25 cellular contexts compared by ENCODE assay signal in genomic region chr4:52874948-52875347, GRCh38. TPM values are rescaled to one million over a fixed set of nuclear protein-coding genes. Genes with fewer than 3 reads are reported as not detected.
DNase-seq lines count a peak whose midpoint lies in the region; ATAC-seq, FAIRE-seq and TF ChIP-seq lines count a peak whose summit lies in the region.
"Had no signal": no experiment of that assay in that cellular context is flagged by ENCODE, and none has a peak within 500 bp of the region (broad histone marks: within the 10 kb centered on the region; RNA-seq: fewer than 3 reads in every experiment).

No MANE protein-coding gene starts in this region.

- H2BK20ac ChIP-seq in H1 (ENCODE audit: low read length): peak overlapping the region; percentile 75; the same call in 1 of the 2 replicates

- H4K91ac ChIP-seq in H1 (replicated peaks; ENCODE audit: insufficient read length, low read length) (no peak overlapping the region), trophoblast cell (ENCODE audit: low read depth, low read length) (peak overlapping the region; percentile 60)

- H3K23ac ChIP-seq in H1 (ENCODE audit: insufficient read length): no peak overlapping the region
- H3K23ac ChIP-seq in trophoblast cell (ENCODE audit: low read length): no peak overlapping the region

- no peak for TF ChIP-seq RAD21 in H1 (IDR thresholded peaks at IDR 0.05 in 1 of 2, conservative IDR thresholded peaks at IDR 0.05 in 1 of 2; ENCODE audit: low read depth in 2 of 2, low read length in 2 of 2)

- no peak overlapping the region for H4K5ac ChIP-seq in H1 (ENCODE audit: insufficient read length, low read depth, low read length)

- no peaks in the 10 kb centered on the region for H4K20me1 ChIP-seq in H1 (replicated peaks in 1 of 2; ENCODE audit: control insufficient read depth in 1 of 2, insufficient read depth in 2 of 2, low read length in 2 of 2)
- H4K20me1 ChIP-seq: BLaER1 treated with 17β-estradiol and CSF1 and Interleukin-3, amounts not matched to agents 10 nM and 100 nM had no signal

- no peak overlapping the region for H3K4me3 Mint-ChIP-seq in activated naive CD8-positive, alpha-beta T cell treated with anti-CD3 and anti-CD28 coated beads, Interleukin-2, amount 50 U/mL, for 24 hours
- H3K4me3 Mint-ChIP-seq: B cell; CD4-positive, alpha-beta T cell; CD8-positive, alpha-beta T cell had no signal

- no peak overlapping the region for H3K56ac ChIP-seq in H1 (replicated peaks; ENCODE audit: insufficient read length, low read depth, low read length)

- no peak for FAIRE-seq in H1 (lab: Jason Lieb, UNC)
- FAIRE-seq: A549, D721Med, G401.6, GM12891, GM19239 had no signal

- DNase-seq in cardiac muscle cell (ENCODE audit: low read depth in 1 of 2, low spot score in 1 of 2): no peak
- no peak for DNase-seq in Right ventricle myocardium superior
- DNase-seq in H1 (ENCODE audit: low read depth in 1 of 2, low spot score in 2 of 2): no peak
- peak; percentile 57 for DNase-seq in islet precursor cell
- DNase-seq in trophoblast cell: no peak
- no peak for DNase-seq in T1000 (lab: John Stamatoyannopoulos, UW)
- no peak for DNase-seq in activated naive CD8-positive, alpha-beta T cell treated with anti-CD3 and anti-CD28 coated beads, Interleukin-2, amount 50 U/mL, for 24 hours
- DNase-seq in NCI-H524 treated with DMSO at 0.1 percent for 48 hours (lab: John Stamatoyannopoulos, UW): no peak
- DNase-seq: AML-193; Caco-2; Calu3; CD4-positive, alpha-beta T cell; CD8-positive, alpha-beta T cell; DMS79 treated with DMSO at 0.1 percent for 48 hours; GF-D8 had no signal

- no peak overlapping the region for H3K14ac ChIP-seq in H1 (ENCODE audit: insufficient read length)
- peak overlapping the region; percentile 16 for H3K14ac ChIP-seq in trophoblast cell (ENCODE audit: low read length)

- no peaks in the 10 kb centered on the region for H3K27me3 Mint-ChIP-seq in activated naive CD8-positive, alpha-beta T cell treated with anti-CD3 and anti-CD28 coated beads, Interleukin-2, amount 50 U/mL, for 24 hours
- H3K27me3 Mint-ChIP-seq: B cell; CD4-positive, alpha-beta T cell had no signal

- peaks cover 18% of the 10 kb centered on the region for H3K36me3 Mint-ChIP-seq in activated naive CD8-positive, alpha-beta T cell treated with anti-CD3 and anti-CD28 coated beads, Interleukin-2, amount 50 U/mL, for 24 hours (ENCODE audit: low read depth)

- no peaks in the 10 kb centered on the region for H3K23me2 ChIP-seq in H1 (ENCODE audit: low read depth, low read length)

- H3K9me3 Mint-ChIP-seq in activated naive CD8-positive, alpha-beta T cell treated with anti-CD3 and anti-CD28 coated beads, Interleukin-2, amount 50 U/mL, for 24 hours: no peaks in the 10 kb centered on the region
- H3K9me3 Mint-ChIP-seq: CD4-positive, alpha-beta T cell; CD8-positive, alpha-beta T cell had no signal

- peak overlapping the region; percentile 28; the same call in 1 of the 2 replicates for H3K18ac ChIP-seq in H1 (ENCODE audit: extremely low read depth, low read length)
- peak overlapping the region; percentile 17 for H3K18ac ChIP-seq in trophoblast cell (ENCODE audit: low read length)

- POLR2A ChIA-PET in H1 (lab: Charles Lee; ENCODE audit: partially characterized antibody): interaction anchor here (1.3 to 4.7 kb wide), 4 partner anchors 7 to 162 kb away, joined by 4 to 43 read pairs (median 15); no protein-coding TSS in a partner anchor

- no peak for ATAC-seq in Right ventricle myocardium superior (ENCODE audit: poor library complexity)
- no peak for ATAC-seq in activated naive CD8-positive, alpha-beta T cell treated with anti-CD3 and anti-CD28 coated beads, Interleukin-2, amount 50 U/mL, for 24 hours
- ATAC-seq: A549; CD8-positive, alpha-beta T cell had no signal

- H3K79me1 ChIP-seq in H1 (ENCODE audit: low read depth, low read length): no peaks in the 10 kb centered on the region
- H3K79me1 ChIP-seq in trophoblast cell (ENCODE audit: low read length): peaks cover 19% of the 10 kb centered on the region

- H3K9me3 ChIP-seq in cardiac muscle cell (ENCODE audit: low read depth): no peaks in the 10 kb centered on the region
- no peaks in the 10 kb centered on the region for H3K9me3 ChIP-seq in H1 (ENCODE audit: insufficient read depth in 2 of 2, low read depth in 1 of 2, low read length in 1 of 2)
- no peaks in the 10 kb centered on the region for H3K9me3 ChIP-seq in trophoblast cell (ENCODE audit: insufficient read depth, low read depth, low read length)
- H3K9me3 ChIP-seq: A549; BLaER1 treated with 17β-estradiol and CSF1 and Interleukin-3, amounts not matched to agents 10 nM and 100 nM; Caco-2 had no signal

- H2BK120ac ChIP-seq in H1 (replicated peaks; ENCODE audit: low read depth, low read length) (no peak overlapping the region), trophoblast cell (ENCODE audit: insufficient read depth, low read length, poor library complexity) (peak overlapping the region; percentile 35)

- H2BK5ac ChIP-seq in H1 (ENCODE audit: low read depth, low read length) (peak overlapping the region; percentile 18; the same call in 1 of the 2 replicates), trophoblast cell (ENCODE audit: low read depth, low read length, poor library complexity) (no peak overlapping the region)

- H2AFZ ChIP-seq in H1 (ENCODE audit: low read length) (no peak overlapping the region), trophoblast cell (ENCODE audit: insufficient read depth, low read length, poor library complexity) (no peak overlapping the region)

- H3K4me1 ChIP-seq in cardiac muscle cell (ENCODE audit: low read depth) (peaks cover 21% of the 10 kb centered on the region), H1 (replicated peaks in 1 of 4; ENCODE audit: control insufficient read depth in 3 of 4, insufficient read depth in 4 of 4, low read length in 3 of 4) (peaks cover 6 to 33% (median 22%) of the 10 kb centered on the region in 4 experiments), trophoblast cell (ENCODE audit: control insufficient read depth in 1 of 2, insufficient read depth in 2 of 2, low read length in 2 of 2) (peaks cover 16% of the 10 kb centered on the region in 2 experiments)
- H3K4me1 ChIP-seq: A549 had no signal

- H3K27ac ChIP-seq in cardiac muscle cell (peak overlapping the region; percentile 79), H1 (ENCODE audit: low read depth, low read length) (no peak overlapping the region), trophoblast cell (ENCODE audit: low read depth, low read length) (no peak overlapping the region)
- H3K27ac ChIP-seq: 22Rv1; A549; BLaER1 treated with 17β-estradiol and CSF1 and Interleukin-3, amounts not matched to agents 10 nM and 100 nM; C4-2B had no signal

- H2BK12ac ChIP-seq in H1 (ENCODE audit: low read depth, low read length) (no peak overlapping the region; the same call in none of the 2 replicates), trophoblast cell (ENCODE audit: low read length) (peak overlapping the region; percentile 63)

- H2AK5ac ChIP-seq in H1 (ENCODE audit: low read depth, low read length) (no peak overlapping the region), trophoblast cell (ENCODE audit: low read length) (no peak overlapping the region)

- H3K4me3 ChIP-seq in cardiac muscle cell (no peak overlapping the region), H1 (ENCODE audit: extremely low read depth in 1 of 4, insufficient read depth in 2 of 4, low read depth in 3 of 4, low read length in 4 of 4) (no peak overlapping the region), trophoblast cell (ENCODE audit: low read depth, low read length) (no peak overlapping the region)
- H3K4me3 ChIP-seq: A549; BLaER1 treated with 17β-estradiol and CSF1 and Interleukin-3, amounts not matched to agents 10 nM and 100 nM had no signal

- no peak for TF ChIP-seq EP300 in H1 (IDR thresholded peaks at IDR 0.05; ENCODE audit: borderline replicate concordance in 1 of 2, low read depth in 2 of 2, low read length in 2 of 2)

- H3K9ac ChIP-seq in H1 (replicated peaks in 1 of 4; ENCODE audit: extremely low read depth in 1 of 4, low read depth in 3 of 4, low read length in 3 of 4) (no peak overlapping the region), trophoblast cell (ENCODE audit: low read length) (no peak overlapping the region)
- H3K9ac ChIP-seq: BLaER1 treated with 17β-estradiol and CSF1 and Interleukin-3, amounts not matched to agents 10 nM and 100 nM had no signal

- intact Hi-C loops in Right ventricle myocardium superior (cut with DNase I): loop anchor here (10.0 kb wide), 1 partner anchor 80 kb away; no protein-coding TSS in a partner anchor

- H3K27ac Mint-ChIP-seq in activated naive CD8-positive, alpha-beta T cell treated with anti-CD3 and anti-CD28 coated beads, Interleukin-2, amount 50 U/mL, for 24 hours: no peak overlapping the region
- H3K27ac Mint-ChIP-seq: B cell; CD4-positive, alpha-beta T cell; CD8-positive, alpha-beta T cell had no signal

- peaks cover 2% of the 10 kb centered on the region for H3K4me1 Mint-ChIP-seq in activated naive CD8-positive, alpha-beta T cell treated with anti-CD3 and anti-CD28 coated beads, Interleukin-2, amount 50 U/mL, for 24 hours
- H3K4me1 Mint-ChIP-seq: B cell had no signal

- no peaks in the 10 kb centered on the region for H3K79me2 ChIP-seq in H1 (ENCODE audit: control insufficient read depth in 1 of 2, insufficient read depth in 2 of 2, low read length in 2 of 2)
- no peaks in the 10 kb centered on the region for H3K79me2 ChIP-seq in trophoblast cell (ENCODE audit: control insufficient read depth, insufficient read depth, low read length, poor library complexity)

- H3K4me2 ChIP-seq in H1 (ENCODE audit: insufficient read depth in 1 of 2, low read depth in 2 of 2, low read length in 2 of 2): no peak overlapping the region; a peak in 1 of 4 replicates
- H3K4me2 ChIP-seq in trophoblast cell (ENCODE audit: low read length): no peak overlapping the region
- H3K4me2 ChIP-seq: A549; BLaER1 treated with 17β-estradiol and CSF1 and Interleukin-3, amounts not matched to agents 10 nM and 100 nM had no signal

- no peak overlapping the region; the same call in 1 of the 2 replicates for H2BK15ac ChIP-seq in H1 (ENCODE audit: low read length)

- 85% methylated on average over 5 of the region's 5 CpGs; no CpG with 5 or more reads in 1 of the 2 experiments for WGBS in H1 (ENCODE audit: extremely low coverage in 1 of 2, insufficient coverage in 1 of 2, insufficient read length in 1 of 2, insufficient replicate concordance in 2 of 2, low coverage in 1 of 2, low lambda C conversion rate in 2 of 2, missing lambda C conversion rate in 1 of 2), 2 experiments
- no CpG with 5 or more reads among the region's 5 CpGs for WGBS in trophoblast cell (ENCODE audit: extremely low coverage, insufficient coverage, insufficient read length)

- H3K4ac ChIP-seq in H1 (replicated peaks; ENCODE audit: insufficient read length, low read depth, low read length): no peak overlapping the region
- no peak overlapping the region for H3K4ac ChIP-seq in trophoblast cell (ENCODE audit: low read depth, low read length)

- H3K36me3 ChIP-seq in cardiac muscle cell (no peaks in the 10 kb centered on the region), H1 (ENCODE audit: control insufficient read depth in 2 of 4, insufficient read depth in 4 of 4, low read length in 3 of 4) (no peaks in the 10 kb centered on the region), trophoblast cell (ENCODE audit: control insufficient read depth in 1 of 2, insufficient read depth in 2 of 2, low read length in 2 of 2) (no peaks in the 10 kb centered on the region)

- no peak for TF ChIP-seq POLR2A in H1 (IDR thresholded peaks at IDR 0.05; ENCODE audit: control extremely low read depth in 1 of 2, low read depth in 2 of 2, low read length in 2 of 2)

- no peak overlapping the region for H4K12ac ChIP-seq in trophoblast cell (ENCODE audit: low read depth, low read length)

- H4K8ac ChIP-seq in H1 (ENCODE audit: extremely low read depth, insufficient read depth, low read length) (no peak overlapping the region), trophoblast cell (ENCODE audit: low read depth, low read length) (no peak overlapping the region)

- H3K27me3 ChIP-seq in cardiac muscle cell: no peaks in the 10 kb centered on the region
- H3K27me3 ChIP-seq in H1 (replicated peaks in 1 of 4; ENCODE audit: control insufficient read depth in 3 of 4, extremely low read depth in 1 of 4, insufficient read depth in 3 of 4, low read length in 3 of 4): no peaks in the 10 kb centered on the region; a peak in 1 of 7 replicates
- H3K27me3 ChIP-seq in trophoblast cell (ENCODE audit: insufficient read depth, low read length): no peaks in the 10 kb centered on the region
- H3K27me3 ChIP-seq: BLaER1 treated with 17β-estradiol and CSF1 and Interleukin-3, amounts not matched to agents 10 nM and 100 nM had no signal

- no peak for TF ChIP-seq CTCF in cardiac muscle cell (IDR thresholded peaks at IDR 0.05; ENCODE audit: low read depth, low read length)
- no peak for TF ChIP-seq CTCF in H1 (IDR thresholded peaks at IDR 0.05; ENCODE audit: control extremely low read depth in 1 of 3, insufficient read depth in 1 of 3, low read depth in 1 of 3, low read length in 3 of 3)

- CTCF ChIA-PET in H1 (lab: Charles Lee; ENCODE audit: partially characterized antibody): interaction anchor here (1.3 to 2.3 kb wide), 3 partner anchors 35 to 107 kb away, joined by 3 to 6 read pairs (median 6); no protein-coding TSS in a partner anchor

RNA-seq across cellular contexts. Expression of gene RASL11B, which starts 12.8 kb away (rescaled TPM):
- total RNA-seq in cardiac muscle cell: 37.5 and 50.0 TPM in 2 replicates
- polyA plus RNA-seq in cardiac muscle cell: 74.1 and 81.0 TPM in 2 replicates
- total RNA-seq in Right ventricle myocardium superior: 5.4 TPM
- 71.4 and 75.5 TPM in 2 replicates for total RNA-seq in H1 (2021; fragmentation: NEBNext Ultra II Directional; extraction: Animal tissue kit (Norgen Biotek cat#: 25700))
- polyA plus RNA-seq in H1 (2011; rRNA removed): 43.4 and 49.8 TPM in 2 replicates
- 56.0 TPM for polyA plus RNA-seq in H1 (2011; cell fraction: cytosol; rRNA removed)
- polyA plus RNA-seq in H1 (2011; cell fraction: nucleus; rRNA removed): 36.6 TPM
- polyA plus RNA-seq in H1 (2012, experiment 1 of 2): 38.7 to 54.6 TPM (median 48.5 TPM) in 4 replicates
- polyA plus RNA-seq in H1 (2012, experiment 2 of 2): 63.2 TPM
- polyA plus RNA-seq in H1 (2013, experiment 1 of 2): 69.8 TPM
- polyA plus RNA-seq in H1 (2013, experiment 2 of 2): 72.4 TPM
- 63.6 and 88.9 TPM in 2 replicates for polyA minus RNA-seq in H1 (2011; rRNA and poly(A)+ RNA removed)
- polyA minus RNA-seq in H1 (2011; cell fraction: cytosol; rRNA and poly(A)+ RNA removed): 42.1 TPM
- polyA minus RNA-seq in H1 (2011; cell fraction: nucleus; rRNA and poly(A)+ RNA removed): 63.3 TPM
- polyA plus RNA-seq in trophoblast cell (2013): 19.2 and 20.7 TPM in 2 replicates
- total RNA-seq: A172 had no signal
